Comparison of ENCODE assay signal across 24 cellular contexts in genomic region chr6:167588920-167589614, GRCh38.
A peak's percentile ranks its signal among the peaks of the same experiment; 100 is the strongest.
DNase-seq lines count a peak whose midpoint lies in the region; ATAC-seq, FAIRE-seq and TF ChIP-seq lines count a peak whose summit lies in the region.
"Had no signal": no experiment of that assay in that cellular context is flagged by ENCODE, and none has a peak within 500 bp of the region (broad histone marks: within the 10 kb centered on the region; RNA-seq: fewer than 3 reads in every experiment).

No MANE protein-coding gene starts in this region.

- ATAC-seq in thoracic aorta (ENCODE audit: insufficient number of reproducible peaks, low FRiP score, low read depth) (peak; percentile 12), GM21367 (IDR thresholded peaks at IDR 0.05; ENCODE audit: unreplicated experiment) (no peak)
- ATAC-seq: activated CD8-positive, alpha-beta T cell treated with anti-CD3 and anti-CD28 coated beads, Interleukin-2, amount 10 ng/mL, durations not matched to agents 7 days and 5 days had no signal

- H3K27ac ChIP-seq in astrocyte (ENCODE audit: low read depth, low read length) (no peak overlapping the region), thoracic aorta (no peak overlapping the region)
- H3K27ac ChIP-seq: neutrophil, psoas muscle, tibial nerve had no signal

- no peak overlapping the region for H3K4me3 ChIP-seq in astrocyte (ENCODE audit: insufficient read depth, low read depth, low read length)
- H3K4me3 ChIP-seq in thoracic aorta = no peak overlapping the region
- H3K4me3 ChIP-seq: lung, psoas muscle, tibial nerve had no signal

- TF ChIP-seq CTCF in astrocyte (IDR thresholded peaks at IDR 0.05; ENCODE audit: insufficient read depth, low read depth, low read length) (no peak), neural crest cell (conservative IDR thresholded peaks at IDR 0.05) (no peak), thoracic aorta (IDR thresholded peaks at IDR 0.05) (no peak)

- no peak for FAIRE-seq in astrocyte (lab: Jason Lieb, UNC)
- FAIRE-seq: endometrium, keratinocyte, TTC549 had no signal

- H3K9me3 ChIP-seq in astrocyte (ENCODE audit: insufficient read depth, low read depth, low read length) (peaks cover 5% of the 10 kb centered on the region), thoracic aorta (no peaks in the 10 kb centered on the region)

- H3K27me3 Mint-ChIP-seq in astrocyte (ENCODE audit: low read depth, unreplicated experiment) (no peaks in the 10 kb centered on the region), neural crest cell (ENCODE audit: low read depth) (no peaks in the 10 kb centered on the region), immature natural killer cell (ENCODE audit: low read depth in 3 of 3) (peaks cover 0 to 7% (median 0%) of the 10 kb centered on the region in 3 donors)

- H3K27me3 ChIP-seq in astrocyte (ENCODE audit: insufficient read depth, low read length) (no peaks in the 10 kb centered on the region), thoracic aorta (replicated peaks; ENCODE audit: insufficient read depth) (no peaks in the 10 kb centered on the region)
- H3K27me3 ChIP-seq: neutrophil, tibial nerve had no signal

- peak; percentile 12 for DNase-seq in D341Med (ENCODE audit: low spot score)
- no peak for DNase-seq in astrocyte (ENCODE audit: low read depth)
- DNase-seq in neural crest cell (ENCODE audit: low read depth, low spot score) = no peak
- no peak for DNase-seq in thoracic aorta (ENCODE audit: low spot score)
- DNase-seq in NAMALWA (ENCODE audit: low spot score) = no peak
- no peak for DNase-seq in immature natural killer cell
- DNase-seq: activated CD8-positive, alpha-beta T cell treated with anti-CD3 and anti-CD28 coated beads, Interleukin-2, amount 10 ng/mL, durations not matched to agents 7 days and 5 days; DND-41; H9; NCI-H1105; NCI-H1930; psoas muscle; stimulated activated naive CD8-positive, alpha-beta T cell treated with anti-CD3 and anti-CD28 coated beads, Interleukin-15, amount 100 ng/mL, for 72 hours; T-helper 1 cell had no signal

- H3K4me1 ChIP-seq in astrocyte (ENCODE audit: insufficient read depth, low read length) = peaks cover 7% of the 10 kb centered on the region
- H3K4me1 ChIP-seq in thoracic aorta (ENCODE audit: control insufficient read depth in 1 of 2, low read depth in 2 of 2) = peaks cover 0 to 3% of the 10 kb centered on the region in 2 donors
- H3K4me1 ChIP-seq: psoas muscle had no signal

- peaks cover 5% of the 10 kb centered on the region for H3K9me3 Mint-ChIP-seq in astrocyte (ENCODE audit: unreplicated experiment)
- peaks cover 37% of the 10 kb centered on the region for H3K9me3 Mint-ChIP-seq in neural crest cell
- peaks cover 0 to 3% (median 0%) of the 10 kb centered on the region in 6 donors for H3K9me3 Mint-ChIP-seq in immature natural killer cell

- H3K4me1 Mint-ChIP-seq in astrocyte (ENCODE audit: low read depth, unreplicated experiment) (peaks cover 4% of the 10 kb centered on the region), neural crest cell (peaks cover 15% of the 10 kb centered on the region), immature natural killer cell (no peaks in the 10 kb centered on the region)
- H3K4me1 Mint-ChIP-seq: CD14-positive monocyte; stimulated activated naive CD8-positive, alpha-beta T cell treated with anti-CD3 and anti-CD28 coated beads, Interleukin-15, amount 100 ng/mL, for 72 hours had no signal

- no peaks in the 10 kb centered on the region for H3K36me3 ChIP-seq in astrocyte (ENCODE audit: insufficient read depth, low read length)
- H3K36me3 ChIP-seq in thoracic aorta = no peaks in the 10 kb centered on the region
- H3K36me3 ChIP-seq: neutrophil, tibial nerve had no signal

- no peaks in the 10 kb centered on the region for H4K20me1 ChIP-seq in astrocyte (ENCODE audit: insufficient read depth, low read length)

- H3K4me3 Mint-ChIP-seq in astrocyte (ENCODE audit: unreplicated experiment) = no peak overlapping the region
- no peak overlapping the region for H3K4me3 Mint-ChIP-seq in neural crest cell
- H3K4me3 Mint-ChIP-seq in immature natural killer cell = no peak overlapping the region
- H3K4me3 Mint-ChIP-seq: activated CD8-positive, alpha-beta T cell treated with anti-CD3 and anti-CD28 coated beads, Interleukin-2, amount 10 ng/mL, durations not matched to agents 7 days and 5 days; activated naive CD8-positive, alpha-beta T cell; CD14-positive monocyte; H9; stimulated activated naive CD8-positive, alpha-beta T cell treated with anti-CD3 and anti-CD28 coated beads, Interleukin-15, amount 100 ng/mL, for 72 hours had no signal

- H3K36me3 Mint-ChIP-seq in astrocyte (ENCODE audit: low read depth, unreplicated experiment) (peaks cover 2% of the 10 kb centered on the region), neural crest cell (ENCODE audit: low read depth) (peaks cover 33% of the 10 kb centered on the region), immature natural killer cell (no peaks in the 10 kb centered on the region)
- H3K36me3 Mint-ChIP-seq: activated naive CD8-positive, alpha-beta T cell; CD14-positive monocyte had no signal

- H3K79me2 ChIP-seq in astrocyte (ENCODE audit: insufficient read depth, low read length) = no peaks in the 10 kb centered on the region

- no peak overlapping the region for H3K9ac ChIP-seq in astrocyte (ENCODE audit: low read length)

- H3K27ac Mint-ChIP-seq in astrocyte (ENCODE audit: unreplicated experiment) (no peak overlapping the region), neural crest cell (ENCODE audit: unreplicated experiment) (peak overlapping the region; percentile 50), immature natural killer cell (no peak overlapping the region)
- H3K27ac Mint-ChIP-seq: activated CD8-positive, alpha-beta T cell treated with anti-CD3 and anti-CD28 coated beads, Interleukin-2, amount 10 ng/mL, durations not matched to agents 7 days and 5 days; activated naive CD8-positive, alpha-beta T cell; activated T-helper 2 cell treated with anti-CD3 and anti-CD28 coated beads, Interferon-gamma antibody, Interleukin-2, Interleukin-4, amounts not matched to agents 10 μg/mL and 5 μg/mL and 100 μg/mL, durations not matched to agents 14 hours and 24 hours and 36 hours; CD14-positive monocyte; stimulated activated naive CD8-positive, alpha-beta T cell treated with anti-CD3 and anti-CD28 coated beads, Interleukin-15, amount 100 ng/mL, for 72 hours had no signal

- H2AFZ ChIP-seq in astrocyte (ENCODE audit: low read depth, low read length) = peak overlapping the region; percentile 62

- H3K4me2 ChIP-seq in astrocyte (ENCODE audit: low read length) = no peak overlapping the region
